10 cellular contexts compared by ENCODE assay signal in genomic region chr14:34699873-34700621, GRCh38. TPM values are rescaled to one million over a fixed set of nuclear protein-coding genes. Genes with fewer than 3 reads are reported as not detected.
DNase-seq lines count a peak whose midpoint lies in the region; ATAC-seq and TF ChIP-seq lines count a peak whose summit lies in the region.
"Had no signal": no experiment of that assay in that cellular context is flagged by ENCODE, and none has a peak within 500 bp of the region (broad histone marks: within the 10 kb centered on the region; RNA-seq: fewer than 3 reads in every experiment).

No MANE protein-coding gene starts in this region.

- peak overlapping the region; percentile 5 for H3K27ac ChIP-seq in vagina

- TF ChIP-seq POLR2A in vagina (IDR thresholded peaks at IDR 0.05) = no peak

- no peak for TF ChIP-seq CTCF in fibroblast of villous mesenchyme (IDR thresholded peaks at IDR 0.05; ENCODE audit: insufficient read depth, low read depth, low read length)
- TF ChIP-seq CTCF in vagina (IDR thresholded peaks at IDR 0.05) = no peak

- H3K4me3 ChIP-seq in fibroblast of villous mesenchyme (ENCODE audit: low read depth, low read length) (no peak overlapping the region), vagina (no peak overlapping the region)

- H3K27me3 ChIP-seq in vagina = no peaks in the 10 kb centered on the region

- intact Hi-C loops in vagina (cut with DNase I) = no loop called here

- no peaks in the 10 kb centered on the region for H3K27me3 Mint-ChIP-seq in activated CD8-positive, alpha-beta memory T cell treated with anti-CD3 and anti-CD28 coated beads, Interleukin-2, amount 10 ng/mL, durations not matched to agents 7 days and 5 days
- peaks cover 3% of the 10 kb centered on the region for H3K27me3 Mint-ChIP-seq in activated naive CD4-positive, alpha-beta T cell treated with anti-CD3 and anti-CD28 coated beads, Interleukin-2, amount 10 ng/mL, durations not matched to agents 7 days and 5 days
- H3K27me3 Mint-ChIP-seq: CD4-positive, alpha-beta T cell had no signal

- no peak overlapping the region for H3K27ac Mint-ChIP-seq in activated CD8-positive, alpha-beta memory T cell treated with anti-CD3 and anti-CD28 coated beads, Interleukin-2, amount 10 ng/mL, durations not matched to agents 7 days and 5 days
- no peak overlapping the region for H3K27ac Mint-ChIP-seq in activated naive CD4-positive, alpha-beta T cell treated with anti-CD3 and anti-CD28 coated beads, Interleukin-2, amount 10 ng/mL, durations not matched to agents 7 days and 5 days
- H3K27ac Mint-ChIP-seq: CD4-positive, alpha-beta T cell had no signal

- no peak for ATAC-seq in activated CD8-positive, alpha-beta memory T cell treated with anti-CD3 and anti-CD28 coated beads, Interleukin-2, amount 10 ng/mL, durations not matched to agents 7 days and 5 days
- no peak for ATAC-seq in HG03520 (IDR thresholded peaks at IDR 0.05; ENCODE audit: unreplicated experiment)

- H3K36me3 ChIP-seq in vagina = no peaks in the 10 kb centered on the region

- H3K4me1 Mint-ChIP-seq in activated CD8-positive, alpha-beta memory T cell treated with anti-CD3 and anti-CD28 coated beads, Interleukin-2, amount 10 ng/mL, durations not matched to agents 7 days and 5 days = no peaks in the 10 kb centered on the region
- H3K4me1 Mint-ChIP-seq in activated naive CD4-positive, alpha-beta T cell treated with anti-CD3 and anti-CD28 coated beads, Interleukin-2, amount 10 ng/mL, durations not matched to agents 7 days and 5 days = no peaks in the 10 kb centered on the region

- no peaks in the 10 kb centered on the region for H3K4me1 ChIP-seq in vagina

- no peak overlapping the region for H3K4me3 Mint-ChIP-seq in activated CD8-positive, alpha-beta memory T cell treated with anti-CD3 and anti-CD28 coated beads, Interleukin-2, amount 10 ng/mL, durations not matched to agents 7 days and 5 days
- H3K4me3 Mint-ChIP-seq in activated naive CD4-positive, alpha-beta T cell treated with anti-CD3 and anti-CD28 coated beads, Interleukin-2, amount 10 ng/mL, durations not matched to agents 7 days and 5 days = no peak overlapping the region
- H3K4me3 Mint-ChIP-seq: CD4-positive, alpha-beta T cell had no signal

- H3K9me3 ChIP-seq in vagina = no peaks in the 10 kb centered on the region

- no peaks in the 10 kb centered on the region for H3K9me3 Mint-ChIP-seq in activated CD8-positive, alpha-beta memory T cell treated with anti-CD3 and anti-CD28 coated beads, Interleukin-2, amount 10 ng/mL, durations not matched to agents 7 days and 5 days (ENCODE audit: low read depth)
- H3K9me3 Mint-ChIP-seq in activated naive CD4-positive, alpha-beta T cell treated with anti-CD3 and anti-CD28 coated beads, Interleukin-2, amount 10 ng/mL, durations not matched to agents 7 days and 5 days = no peaks in the 10 kb centered on the region
- H3K9me3 Mint-ChIP-seq: CD4-positive, alpha-beta T cell had no signal

- CTCF ChIA-PET in activated CD8-positive, alpha-beta memory T cell treated with anti-CD3 and anti-CD28 coated beads, Interleukin-2, amount 10 ng/mL, durations not matched to agents 7 days and 5 days (lab: Charles Lee) = interaction anchor here (0.8 to 0.9 kb wide), 2 partner anchors 25 to 26 kb away, joined by 3 read pairs; no protein-coding TSS in a partner anchor
- CTCF ChIA-PET in activated naive CD4-positive, alpha-beta T cell treated with anti-CD3 and anti-CD28 coated beads, Interleukin-2, amount 10 ng/mL, durations not matched to agents 7 days and 5 days (lab: Charles Lee) = interaction anchor here (1.3 kb wide), 1 partner anchor 14 kb away, joined by 3 read pairs; no protein-coding TSS in a partner anchor

- H3K36me3 Mint-ChIP-seq in activated CD8-positive, alpha-beta memory T cell treated with anti-CD3 and anti-CD28 coated beads, Interleukin-2, amount 10 ng/mL, durations not matched to agents 7 days and 5 days = no peaks in the 10 kb centered on the region
- H3K36me3 Mint-ChIP-seq in activated naive CD4-positive, alpha-beta T cell treated with anti-CD3 and anti-CD28 coated beads, Interleukin-2, amount 10 ng/mL, durations not matched to agents 7 days and 5 days = no peaks in the 10 kb centered on the region

- peak; percentile 19 for DNase-seq in activated CD8-positive, alpha-beta memory T cell treated with anti-CD3 and anti-CD28 coated beads, Interleukin-2, amount 10 ng/mL, durations not matched to agents 7 days and 5 days
- no peak for DNase-seq in activated CD8-positive, alpha-beta memory T cell treated with anti-CD3 and anti-CD28 coated beads, Interleukin-2, amount 50 U/mL, for 4 hours
- peak; percentile 69 for DNase-seq in SHP77 treated with DMSO at 0.1 percent for 48 hours (lab: John Stamatoyannopoulos, UW)
- DNase-seq in fibroblast of villous mesenchyme (ENCODE audit: low read depth) = peak; percentile 97
- DNase-seq in vagina (ENCODE audit: extremely low spot score in 2 of 2) = no peak
- no peak for DNase-seq in activated naive CD4-positive, alpha-beta T cell treated with anti-CD3 and anti-CD28 coated beads, Interleukin-2, amount 10 ng/mL, durations not matched to agents 7 days and 5 days
- no peak for DNase-seq in stimulated activated naive CD4-positive, alpha-beta T cell (lab: John Stamatoyannopoulos, UW)
- DNase-seq: CD4-positive, alpha-beta T cell; left cardiac atrium had no signal

RNA-seq across cellular contexts. Expression of gene CFL2, which starts 14.3 kb away (rescaled TPM):
- total RNA-seq in activated CD8-positive, alpha-beta memory T cell treated with anti-CD3 and anti-CD28 coated beads, Interleukin-2, amount 10 ng/mL, durations not matched to agents 7 days and 5 days = 1 to 10 TPM; 6.9 to 7.4 TPM
- total RNA-seq in fibroblast of villous mesenchyme = 109 and 173 TPM in 2 replicates
- 67.8 TPM for total RNA-seq in vagina

Comparison
In these comparisons a context has a peak if more than half of its experiments do, and no peak if none do; other contexts are left out.
1. DNase-seq: peak in activated CD8-positive, alpha-beta memory T cell treated with anti-CD3 and anti-CD28 coated beads, Interleukin-2, amount 10 ng/mL, durations not matched to agents 7 days and 5 days (single experiment), SHP77 treated with DMSO at 0.1 percent for 48 hours (single experiment) and fibroblast of villous mesenchyme (single experiment); none in activated CD8-positive, alpha-beta memory T cell treated with anti-CD3 and anti-CD28 coated beads, Interleukin-2, amount 50 U/mL, for 4 hours (single experiment), vagina (0 of 2), activated naive CD4-positive, alpha-beta T cell treated with anti-CD3 and anti-CD28 coated beads, Interleukin-2, amount 10 ng/mL, durations not matched to agents 7 days and 5 days (single experiment) and stimulated activated naive CD4-positive, alpha-beta T cell (0 of 6).